Comparison of ENCODE assay signal across 22 cellular contexts in genomic region chrX:125744914-125745313, GRCh38.
DNase-seq lines count a peak whose midpoint lies in the region; ATAC-seq and TF ChIP-seq lines count a peak whose summit lies in the region.
"Had no signal": no experiment of that assay in that cellular context is flagged by ENCODE, and none has a peak within 500 bp of the region (broad histone marks: within the 10 kb centered on the region; RNA-seq: fewer than 3 reads in every experiment).

No MANE protein-coding gene starts in this region.

- H3K36me3 Mint-ChIP-seq in endothelial cell (ENCODE audit: low read depth, unreplicated experiment): no peaks in the 10 kb centered on the region
- no peaks in the 10 kb centered on the region for H3K36me3 Mint-ChIP-seq in activated T-cell treated with anti-CD3 and anti-CD28 coated beads, Interleukin-2, amount 50 U/mL, for 72 hours (ENCODE audit: insufficient read depth in 2 of 2)

- TF ChIP-seq CTCF in OCI-LY7 (conservative IDR thresholded peaks at IDR 0.05; ENCODE audit: low read length) (0 out of 2 replicates have a peak, but pooled peaks have one; percentile 17), endothelial cell (IDR thresholded peaks at IDR 0.05; ENCODE audit: unreplicated experiment) (peak; percentile 39)

- H2AFZ ChIP-seq in OCI-LY7 (ENCODE audit: low read length): no peak overlapping the region
- H2AFZ ChIP-seq: GM23338 had no signal

- H3K27ac Mint-ChIP-seq in endothelial cell (ENCODE audit: unreplicated experiment): no peak overlapping the region
- H3K27ac Mint-ChIP-seq in activated T-cell treated with anti-CD3 and anti-CD28 coated beads, Interleukin-2, amount 50 U/mL, for 72 hours: no peak overlapping the region
- H3K27ac Mint-ChIP-seq: GM23338, HFFc6 had no signal

- DNase-seq in OCI-LY7 (ENCODE audit: low spot score) (no peak), endothelial cell (ENCODE audit: low spot score) (no peak), AML-193 (lab: John Stamatoyannopoulos, UW) (no peak), NCI-H524 (lab: John Stamatoyannopoulos, UW) (no peak)
- DNase-seq in activated CD4-positive, CD25-positive, alpha-beta regulatory T cell (lab: John Stamatoyannopoulos, UW): no peak
- DNase-seq in activated T-cell treated with anti-CD3 and anti-CD28 coated beads, Interleukin-2, amount 50 U/mL, for 72 hours: no peak
- DNase-seq: BE2C, Calu3, DMS79 treated with DMSO at 0.1 percent for 48 hours, HFFc6, KBM-7, MM.1S, NCI-H1048, NCI-H1417, NCI-H1694, NCI-H2029 treated with DMSO at 0.1 percent for 48 hours, NCI-H69, OCI-M1, SIG-M5 had no signal

- no peaks in the 10 kb centered on the region for H3K4me1 ChIP-seq in OCI-LY7 (ENCODE audit: insufficient read depth, low read length, poor library complexity, severe bottlenecking)
- H3K4me1 ChIP-seq: BE2C had no signal

- intact Hi-C loops in OCI-LY7 (cut with micrococcal nuclease; ENCODE audit: unreplicated experiment): no loop called here

- no TSS peak for BruUV-seq in OCI-LY7 (replicated peaks; lab: Mats Ljungman, UMichigan)

- no peak overlapping the region for H3K4me3 ChIP-seq in OCI-LY7 (ENCODE audit: low read depth, low read length, poor library complexity, severe bottlenecking)
- H3K4me3 ChIP-seq: GM23338, HAP-1 had no signal

- CTCF ChIA-PET in OCI-LY7 (lab: Charles Lee; ENCODE audit: unreplicated experiment): no interaction called here

- no peaks in the 10 kb centered on the region for H3K79me2 ChIP-seq in OCI-LY7 (ENCODE audit: insufficient read depth, low read depth, low read length)

- no peak overlapping the region for H3K4me2 ChIP-seq in OCI-LY7 (ENCODE audit: low read length)
- H3K4me2 ChIP-seq: GM23338 had no signal

- POLR2A ChIA-PET in OCI-LY7 (lab: Charles Lee): no interaction called here

- H3K4me1 Mint-ChIP-seq in endothelial cell (ENCODE audit: unreplicated experiment): no peaks in the 10 kb centered on the region
- H3K4me1 Mint-ChIP-seq in activated T-cell treated with anti-CD3 and anti-CD28 coated beads, Interleukin-2, amount 50 U/mL, for 72 hours (ENCODE audit: low read depth): no peaks in the 10 kb centered on the region
- H3K4me1 Mint-ChIP-seq: GM23338 had no signal

- H3K27me3 Mint-ChIP-seq in endothelial cell (ENCODE audit: unreplicated experiment): no peaks in the 10 kb centered on the region
- H3K27me3 Mint-ChIP-seq in activated T-cell treated with anti-CD3 and anti-CD28 coated beads, Interleukin-2, amount 50 U/mL, for 72 hours (ENCODE audit: low read depth): peaks cover 7% of the 10 kb centered on the region

- no peaks in the 10 kb centered on the region for H3K9me2 ChIP-seq in OCI-LY7 (ENCODE audit: insufficient read depth, low read length)

- no peak overlapping the region for H3K4me3 Mint-ChIP-seq in endothelial cell (ENCODE audit: unreplicated experiment)
- H3K4me3 Mint-ChIP-seq in activated T-cell treated with anti-CD3 and anti-CD28 coated beads, Interleukin-2, amount 50 U/mL, for 72 hours: no peak overlapping the region
- H3K4me3 Mint-ChIP-seq: GM23338, HFFc6 had no signal

- H4K20me1 ChIP-seq in OCI-LY7 (ENCODE audit: insufficient read depth, low read length): no peaks in the 10 kb centered on the region

- no peaks in the 10 kb centered on the region for H3K9me3 Mint-ChIP-seq in endothelial cell (ENCODE audit: unreplicated experiment)
- H3K9me3 Mint-ChIP-seq in activated T-cell treated with anti-CD3 and anti-CD28 coated beads, Interleukin-2, amount 50 U/mL, for 72 hours: no peaks in the 10 kb centered on the region
- H3K9me3 Mint-ChIP-seq: GM23338, HFFc6 had no signal

- ATAC-seq in GM18868 (IDR thresholded peaks at IDR 0.05; ENCODE audit: unreplicated experiment): peak; percentile 66
- ATAC-seq in activated T-cell treated with anti-CD3 and anti-CD28 coated beads, Interleukin-2, amount 50 U/mL, for 72 hours (replicated peaks in 1 of 2): no peak
- ATAC-seq: GM23338 had no signal

- H3K36me3 ChIP-seq in OCI-LY7 (ENCODE audit: insufficient read depth, low read length): no peaks in the 10 kb centered on the region
- H3K36me3 ChIP-seq: BE2C, HAP-1 had no signal

- H3K27ac ChIP-seq in OCI-LY7 (ENCODE audit: low read depth, low read length, poor library complexity, severe bottlenecking): no peak overlapping the region

- H3K9me3 ChIP-seq in OCI-LY7 (ENCODE audit: low read length): no peaks in the 10 kb centered on the region
- H3K9me3 ChIP-seq: BE2C, HAP-1 had no signal
